22 cellular contexts compared by ENCODE assay signal in the genomic region with DNA sequence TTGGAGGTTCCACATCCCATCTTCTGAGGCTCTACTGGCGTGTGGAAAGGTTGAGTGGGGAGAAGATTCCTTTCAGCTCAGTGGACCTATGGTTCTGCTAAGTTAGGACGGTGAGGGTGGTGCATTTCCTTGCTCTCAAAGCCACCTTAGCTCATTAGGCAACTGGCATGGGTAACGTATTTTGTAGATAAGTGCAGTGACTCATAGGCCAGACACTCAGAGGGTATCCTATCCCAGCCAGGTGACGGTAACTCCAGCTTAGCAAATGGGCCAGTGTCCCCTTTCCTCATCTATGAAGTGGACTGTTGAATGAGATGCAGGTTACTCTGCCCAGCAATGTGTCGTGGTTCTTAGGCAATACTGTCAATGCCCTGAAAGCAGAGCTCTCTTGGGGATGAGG. TPM values are rescaled to one million over a fixed set of nuclear protein-coding genes. Genes with fewer than 3 reads are reported as not detected.
DNase-seq lines count a peak whose midpoint lies in the region; ATAC-seq and TF ChIP-seq lines count a peak whose summit lies in the region.
"Had no signal": no experiment of that assay in that cellular context is flagged by ENCODE, and none has a peak within 500 bp of the region (broad histone marks: within the 10 kb centered on the region; RNA-seq: fewer than 3 reads in every experiment).

No MANE protein-coding gene starts in this region.

- WGBS in mesenchymal stem cell, result 87% methylated on average over 5 of the region's 5 CpGs
- WGBS in urinary bladder, result 87% methylated on average over 5 of the region's 5 CpGs

- H3K4me3 Mint-ChIP-seq in activated naive CD4-positive, alpha-beta T cell treated with anti-CD3 and anti-CD28 coated beads, Interleukin-2, amount 10 ng/mL, durations not matched to agents 7 days and 5 days, result no peak overlapping the region
- H3K4me3 Mint-ChIP-seq: activated B cell treated with CpG ODN at 0.5 μM for 24 hours; CD4-positive, alpha-beta T cell; mesothelial cell of epicardium; nephron progenitor cell had no signal

- no peak overlapping the region for H2AK5ac ChIP-seq in mesenchymal stem cell (ENCODE audit: low read length, severe bottlenecking)

- no peak overlapping the region for H2BK15ac ChIP-seq in mesenchymal stem cell (ENCODE audit: low read depth, poor library complexity, severe bottlenecking)

- H3K27ac ChIP-seq in left ventricle myocardium inferior (replicated peaks), result peak overlapping the region; percentile 94
- no peak overlapping the region for H3K27ac ChIP-seq in mesenchymal stem cell (ENCODE audit: low read length, poor library complexity, severe bottlenecking)
- peak overlapping the region; percentile 0 for H3K27ac ChIP-seq in urinary bladder (ENCODE audit: low read depth)
- H3K27ac ChIP-seq: ascending aorta had no signal

- peaks cover 53% of the 10 kb centered on the region for H3K27me3 Mint-ChIP-seq in activated naive CD4-positive, alpha-beta T cell treated with anti-CD3 and anti-CD28 coated beads, Interleukin-2, amount 10 ng/mL, durations not matched to agents 7 days and 5 days

- H3K23ac ChIP-seq in mesenchymal stem cell (ENCODE audit: low read length in 2 of 2), result no peak overlapping the region

- ATAC-seq in left ventricle myocardium superior, result no peak

- H3K4me2 ChIP-seq in mesenchymal stem cell (ENCODE audit: low read length, poor library complexity, severe bottlenecking), result no peak overlapping the region

- H2BK5ac ChIP-seq in mesenchymal stem cell (ENCODE audit: low read depth, low read length, poor library complexity, severe bottlenecking), result no peak overlapping the region

- H3K4me3 ChIP-seq in left ventricle myocardium inferior (no peak overlapping the region), choroid plexus epithelial cell (ENCODE audit: low read depth, low read length) (no peak overlapping the region), mesenchymal stem cell (ENCODE audit: insufficient read depth in 1 of 2, low read depth in 1 of 2, low read length in 2 of 2) (no peak overlapping the region), urinary bladder (ENCODE audit: low read depth, low read length) (no peak overlapping the region)
- H3K4me3 ChIP-seq: ascending aorta had no signal

- H4K8ac ChIP-seq in mesenchymal stem cell (ENCODE audit: low read length), result no peak overlapping the region

- TF ChIP-seq CTCF in left ventricle myocardium inferior (IDR thresholded peaks at IDR 0.05; ENCODE audit: borderline replicate concordance) (no peak), choroid plexus epithelial cell (conservative IDR thresholded peaks at IDR 0.05; ENCODE audit: low read depth, low read length) (no peak)

- peaks cover 16% of the 10 kb centered on the region for H3K4me1 Mint-ChIP-seq in activated naive CD4-positive, alpha-beta T cell treated with anti-CD3 and anti-CD28 coated beads, Interleukin-2, amount 10 ng/mL, durations not matched to agents 7 days and 5 days

- H2BK120ac ChIP-seq in mesenchymal stem cell (ENCODE audit: low read depth, low read length), result no peak overlapping the region

- H3K36me3 Mint-ChIP-seq in activated naive CD4-positive, alpha-beta T cell treated with anti-CD3 and anti-CD28 coated beads, Interleukin-2, amount 10 ng/mL, durations not matched to agents 7 days and 5 days, result no peaks in the 10 kb centered on the region

- peak overlapping the region in 1 of 2 experiments; percentile 24 for H3K4ac ChIP-seq in mesenchymal stem cell (ENCODE audit: low read depth in 1 of 2, low read length in 2 of 2)

- DNase-seq in left ventricle myocardium inferior, result no peak
- no peak for DNase-seq in left ventricle myocardium superior
- DNase-seq in choroid plexus epithelial cell (ENCODE audit: low read depth), result peak; percentile 53
- DNase-seq in mesenchymal stem cell, result no peak
- no peak for DNase-seq in activated naive CD4-positive, alpha-beta T cell treated with Interleukin-2 at 50 U/mL for 16 hours
- no peak for DNase-seq in kidney glomerular epithelial cell (lab: John Stamatoyannopoulos, UW)
- DNase-seq in activated naive CD4-positive, alpha-beta T cell treated with anti-CD3 and anti-CD28 coated beads, Interleukin-2, amount 10 ng/mL, durations not matched to agents 7 days and 5 days, result no peak
- DNase-seq: activated B cell treated with CpG ODN at 0.5 μM for 24 hours; activated gamma-delta T cell; CD4-positive, alpha-beta T cell; DMS79 treated with DMSO at 0.1 percent for 48 hours; glutamatergic neuron; HCEC 1CT; KG1; NCI-H1105 treated with DMSO at 0.1 percent for 48 hours; NCI-H446; nephron progenitor cell; SHP77 treated with DMSO at 0.1 percent for 48 hours; stimulated activated naive CD4-positive, alpha-beta T cell treated with Interleukin-2 at 50 U/mL for 16 hours had no signal

- CTCF ChIA-PET in activated naive CD4-positive, alpha-beta T cell treated with anti-CD3 and anti-CD28 coated beads, Interleukin-2, amount 10 ng/mL, durations not matched to agents 7 days and 5 days (lab: Charles Lee), result no interaction called here

- H2BK12ac ChIP-seq in mesenchymal stem cell (ENCODE audit: low read length in 2 of 2), result peak overlapping the region in 1 of 2 experiments; percentile 87

- H3K36me3 ChIP-seq in left ventricle myocardium inferior, result peaks cover 6% of the 10 kb centered on the region
- H3K36me3 ChIP-seq in mesenchymal stem cell (ENCODE audit: control insufficient read depth in 1 of 2, insufficient read depth in 2 of 2, low read depth in 1 of 2, low read length in 2 of 2), result peaks cover 0 to 6% of the 10 kb centered on the region in 2 experiments
- no peaks in the 10 kb centered on the region for H3K36me3 ChIP-seq in urinary bladder (ENCODE audit: insufficient read depth)

- H3K27ac Mint-ChIP-seq in activated naive CD4-positive, alpha-beta T cell treated with anti-CD3 and anti-CD28 coated beads, Interleukin-2, amount 10 ng/mL, durations not matched to agents 7 days and 5 days, result no peak overlapping the region
- H3K27ac Mint-ChIP-seq: activated B cell treated with CpG ODN at 0.5 μM for 24 hours; CD4-positive, alpha-beta T cell; mesothelial cell of epicardium; nephron progenitor cell had no signal

- H3K4me1 ChIP-seq in left ventricle myocardium inferior (peaks cover 77% of the 10 kb centered on the region), mesenchymal stem cell (ENCODE audit: control insufficient read depth, insufficient read depth, low read depth, low read length) (peaks cover 22% of the 10 kb centered on the region), urinary bladder (ENCODE audit: insufficient read depth) (no peaks in the 10 kb centered on the region)

- no peaks in the 10 kb centered on the region for H3K27me3 ChIP-seq in left ventricle myocardium inferior (ENCODE audit: low read depth)
- no peaks in the 10 kb centered on the region for H3K27me3 ChIP-seq in mesenchymal stem cell (ENCODE audit: control insufficient read depth in 1 of 2, insufficient read depth in 1 of 2, low read length in 2 of 2)
- H3K27me3 ChIP-seq: ascending aorta had no signal

- H3K9me3 Mint-ChIP-seq in activated naive CD4-positive, alpha-beta T cell treated with anti-CD3 and anti-CD28 coated beads, Interleukin-2, amount 10 ng/mL, durations not matched to agents 7 days and 5 days, result no peaks in the 10 kb centered on the region
- H3K9me3 Mint-ChIP-seq: activated B cell treated with CpG ODN at 0.5 μM for 24 hours; CD4-positive, alpha-beta T cell; mesothelial cell of epicardium had no signal

- no peaks in the 10 kb centered on the region for H3K9me3 ChIP-seq in left ventricle myocardium inferior (replicated peaks)
- H3K9me3 ChIP-seq in mesenchymal stem cell (ENCODE audit: control insufficient read depth, low read length), result no peaks in the 10 kb centered on the region
- H3K9me3 ChIP-seq: ascending aorta had no signal

- H3K9ac ChIP-seq in mesenchymal stem cell (ENCODE audit: low read length), result no peak overlapping the region

- peak overlapping the region in 1 of 2 experiments; percentile 4 for H3K14ac ChIP-seq in mesenchymal stem cell (ENCODE audit: low read length in 2 of 2)

- intact Hi-C loops in left ventricle myocardium inferior (cut with micrococcal nuclease) (no loop called here), left ventricle myocardium superior (cut with micrococcal nuclease) (loop anchor here (10.0 kb wide), 1 partner anchor 69 kb away; no protein-coding TSS in a partner anchor)

- H3K18ac ChIP-seq in mesenchymal stem cell (ENCODE audit: low read depth in 1 of 2, low read length in 2 of 2), result peak overlapping the region in 1 of 2 experiments; percentile 75

- peaks cover 2% of the 10 kb centered on the region for H3K79me1 ChIP-seq in mesenchymal stem cell (replicated peaks; ENCODE audit: low read length, poor library complexity, severe bottlenecking)

- no peak overlapping the region for H2AFZ ChIP-seq in mesenchymal stem cell (ENCODE audit: low read depth, low read length)

- peak overlapping the region; percentile 14 for H4K91ac ChIP-seq in mesenchymal stem cell (ENCODE audit: low read length)

RNA-seq across cellular contexts. Expression of gene RPS6KA2, which starts 3.7 kb away (rescaled TPM):
- total RNA-seq in left ventricle myocardium inferior (77.2 TPM), left ventricle myocardium superior (63.4 TPM), urinary bladder (34.7 TPM)
- 141 TPM for polyA plus RNA-seq in mesenchymal stem cell (2013, experiment 1 of 2)
- polyA plus RNA-seq in mesenchymal stem cell (2013, experiment 2 of 2), result 139 TPM
- polyA plus RNA-seq in urinary bladder, result 67.0 TPM

RNA-seq across cellular contexts. Expression of gene RAMACL, which starts 36.8 kb away (rescaled TPM):
- total RNA-seq in left ventricle myocardium inferior, result 0.77 TPM
- total RNA-seq in left ventricle myocardium superior, result 0.67 TPM
- 0.43 TPM for polyA plus RNA-seq in mesenchymal stem cell (2013, experiment 1 of 2)
- polyA plus RNA-seq in mesenchymal stem cell (2013, experiment 2 of 2), result 0.37 TPM
- 6.0 TPM for total RNA-seq in urinary bladder
- 0.37 TPM for polyA plus RNA-seq in urinary bladder
- total RNA-seq: ascending aorta had no signal
